ENCODE assay signal across 21 cellular contexts in the genomic region with DNA sequence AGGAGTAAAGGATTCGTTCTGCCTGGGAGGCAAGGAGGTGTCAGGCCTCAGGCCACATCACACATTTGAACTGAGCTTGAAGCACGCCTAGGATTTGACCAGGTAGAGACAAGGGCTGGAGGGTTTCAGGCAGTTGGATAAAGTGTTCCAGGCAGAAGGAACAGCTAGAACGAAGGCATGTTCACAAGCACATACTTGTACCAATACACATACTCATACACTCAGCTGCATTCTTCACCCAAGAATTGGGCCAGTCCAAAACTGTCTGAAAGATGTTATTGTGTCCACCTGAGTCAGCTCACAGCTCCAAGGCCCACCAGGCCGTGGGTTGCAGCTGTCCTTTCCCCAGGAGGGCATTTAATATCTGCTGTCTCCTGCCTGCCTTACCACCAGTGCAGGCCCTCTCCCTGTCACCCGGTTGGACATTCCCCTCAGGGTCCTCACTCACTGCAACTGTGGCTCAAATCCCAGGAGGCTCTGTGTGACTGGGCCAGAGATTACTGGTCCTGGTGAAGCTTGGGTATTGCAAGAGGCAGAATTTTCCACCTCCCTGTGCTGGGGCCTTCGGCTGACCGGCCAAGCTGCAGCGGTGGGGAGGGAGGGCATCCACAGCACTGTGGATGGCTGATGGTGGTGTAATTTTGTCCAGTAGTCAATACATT. TPM values are rescaled to one million over a fixed set of nuclear protein-coding genes. Genes with fewer than 3 reads are reported as not detected.
DNase-seq lines count a peak whose midpoint lies in the region; ATAC-seq, FAIRE-seq and TF ChIP-seq lines count a peak whose summit lies in the region.
"Had no signal": no experiment of that assay in that cellular context is flagged by ENCODE, and none has a peak within 500 bp of the region (broad histone marks: within the 10 kb centered on the region; RNA-seq: fewer than 3 reads in every experiment).

No MANE protein-coding gene starts in this region.

- ATAC-seq in A549 (peak; percentile 10 to 37; a peak in 3 of 6 replicates), RWPE2 (ENCODE audit: low read depth) (peak; percentile 90)
- ATAC-seq: activated naive CD8-positive, alpha-beta T cell treated with anti-CD3 and anti-CD28 coated beads, Interleukin-2, amount 50 U/mL, for 24 hours; activated T-cell treated with anti-CD3 and anti-CD28 coated beads, Interleukin-2, amount 50 U/mL, for 72 hours had no signal

- TF ChIP-seq RAD21 in A549 (conservative IDR thresholded peaks at IDR 0.05 in 1 of 2, IDR thresholded peaks at IDR 0.05 in 1 of 2), result no peak

- H3K9me1 ChIP-seq in keratinocyte (ENCODE audit: control insufficient read depth, extremely low read depth, insufficient read depth, low read length), result no peaks in the 10 kb centered on the region

- peaks cover 23% of the 10 kb centered on the region for H3K27me3 Mint-ChIP-seq in endodermal cell (ENCODE audit: insufficient read depth)

- H3K9ac ChIP-seq in keratinocyte (ENCODE audit: control insufficient read depth, extremely low read depth, insufficient read depth, low read length) (peak overlapping the region; percentile 22), endodermal cell (ENCODE audit: extremely low read depth, low read length, poor library complexity, severe bottlenecking) (no peak overlapping the region)

- peak overlapping the region; percentile 73 for H2AFZ ChIP-seq in keratinocyte (ENCODE audit: control insufficient read depth, low read length)

- no peaks in the 10 kb centered on the region for H3K36me3 ChIP-seq in RWPE2 (ENCODE audit: low read depth)
- H3K36me3 ChIP-seq in keratinocyte (ENCODE audit: control insufficient read depth in 2 of 2, extremely low read depth in 1 of 2, insufficient read depth in 2 of 2, low read length in 2 of 2), result no peaks in the 10 kb centered on the region
- H3K36me3 ChIP-seq in endodermal cell (ENCODE audit: control insufficient read depth, insufficient read depth, low read length), result no peaks in the 10 kb centered on the region
- H3K36me3 ChIP-seq: vagina had no signal

- H3K9me3 ChIP-seq in A549 (no peaks in the 10 kb centered on the region), RWPE2 (ENCODE audit: severe bottlenecking) (no peaks in the 10 kb centered on the region), keratinocyte (ENCODE audit: control insufficient read depth, low read depth, low read length) (no peaks in the 10 kb centered on the region), endodermal cell (ENCODE audit: control insufficient read depth, low read length) (no peaks in the 10 kb centered on the region)
- H3K9me3 ChIP-seq: vagina had no signal

- TF ChIP-seq POLR2A in A549 (IDR thresholded peaks at IDR 0.05; ENCODE audit: low read length), result no peak

- CTCF ChIA-PET in A549 (lab: Yijun Ruan, JAX), result interaction anchor here (0.6 to 2.7 kb wide), 4 partner anchors 8 to 111 kb away, joined by 4 to 18 read pairs (median 10); no protein-coding TSS in a partner anchor

- TF ChIP-seq EP300 in A549 (IDR thresholded peaks at IDR 0.05), result no peak

- no peak for FAIRE-seq in A549 (lab: Jason Lieb, UNC)
- peak; percentile 99 for FAIRE-seq in keratinocyte (lab: Jason Lieb, UNC)

- H3K36me3 Mint-ChIP-seq in endodermal cell (ENCODE audit: low read depth), result no peaks in the 10 kb centered on the region
- H3K36me3 Mint-ChIP-seq: CD4-positive, alpha-beta memory T cell had no signal

- no peak overlapping the region for H3K4me3 Mint-ChIP-seq in endodermal cell
- H3K4me3 Mint-ChIP-seq: activated CD4-positive, alpha-beta memory T cell treated with anti-CD3 and anti-CD28 coated beads, Interleukin-2, amount 10 ng/mL, durations not matched to agents 7 days and 5 days; activated naive CD8-positive, alpha-beta T cell treated with anti-CD3 and anti-CD28 coated beads, Interleukin-2, amount 50 U/mL, for 24 hours; activated T-cell treated with anti-CD3 and anti-CD28 coated beads, Interleukin-2, amount 50 U/mL, for 72 hours; CD4-positive, alpha-beta memory T cell had no signal

- POLR2A ChIA-PET in A549 (lab: Yijun Ruan, JAX), result no interaction called here

- WGBS in A549 (ENCODE audit: missing lambda C conversion rate), result 76% methylated on average over 8 of the region's 8 CpGs
- 82 to 100% methylated on average over 5 to 8 of the region's 8 CpGs for WGBS in endodermal cell (ENCODE audit: insufficient coverage in 1 of 2, insufficient read length in 1 of 2), 2 experiments

- H3K27ac Mint-ChIP-seq in endodermal cell, result no peak overlapping the region
- H3K27ac Mint-ChIP-seq: activated CD4-positive, alpha-beta memory T cell treated with anti-CD3 and anti-CD28 coated beads, Interleukin-2, amount 10 ng/mL, durations not matched to agents 7 days and 5 days; activated naive CD8-positive, alpha-beta T cell treated with anti-CD3 and anti-CD28 coated beads, Interleukin-2, amount 50 U/mL, for 24 hours; activated T-cell treated with anti-CD3 and anti-CD28 coated beads, Interleukin-2, amount 50 U/mL, for 72 hours had no signal

- no peak overlapping the region for H3K4me2 ChIP-seq in A549
- H3K4me2 ChIP-seq in keratinocyte (ENCODE audit: control insufficient read depth, extremely low read depth, insufficient read depth, low read depth, low read length), result peak overlapping the region; percentile 65

- TF ChIP-seq CTCF in A549 (IDR thresholded peaks at IDR 0.05), result no peak
- TF ChIP-seq CTCF in RWPE2 (IDR thresholded peaks at IDR 0.05; ENCODE audit: poor library complexity, severe bottlenecking), result no peak
- TF ChIP-seq CTCF in keratinocyte (optimal IDR thresholded peaks at IDR 0.05 in 1 of 3, IDR thresholded peaks at IDR 0.05 in 1 of 3, conservative IDR thresholded peaks at IDR 0.05 in 1 of 3; ENCODE audit: extremely low read depth in 1 of 3, insufficient read depth in 2 of 3, low read length in 3 of 3), result no peak
- no peak for TF ChIP-seq CTCF in endodermal cell (conservative IDR thresholded peaks at IDR 0.05)

- H3K79me2 ChIP-seq in keratinocyte (ENCODE audit: control insufficient read depth, insufficient read depth, low read length), result no peaks in the 10 kb centered on the region

- dilution Hi-C loops in keratinocyte (cut with MboI; ENCODE audit: extremely low pct_ligation_motif_present, low sequenced_read_pairs), result no loop called here

- no peaks in the 10 kb centered on the region for H4K20me1 ChIP-seq in keratinocyte (ENCODE audit: control insufficient read depth, extremely low read depth, insufficient read depth, low read length)

- DNase-seq in A549 (ENCODE audit: low read depth in 1 of 2, low spot score in 1 of 2), result no peak
- DNase-seq in RWPE2 (ENCODE audit: low spot score), result no peak
- peak; percentile 38 for DNase-seq in keratinocyte (ENCODE audit: low read depth, low spot score)
- DNase-seq in stimulated activated CD4-positive, alpha-beta T cell treated with anti-CD3 and anti-CD28 coated beads, Interleukin-4, amount 100 ng/mL, for 24 hours, result no peak
- DNase-seq in endodermal cell, result no peak
- no peak for DNase-seq in DMS114 treated with DMSO at 0.1 percent for 48 hours (lab: John Stamatoyannopoulos, UW; ENCODE audit: unreplicated experiment)
- DNase-seq: activated CD4-positive, alpha-beta memory T cell treated with anti-CD3 and anti-CD28 coated beads, Interleukin-2, amount 10 ng/mL, durations not matched to agents 7 days and 5 days; activated naive CD8-positive, alpha-beta T cell treated with anti-CD3 and anti-CD28 coated beads, Interleukin-2, amount 50 U/mL, for 24 hours; activated T-cell treated with anti-CD3 and anti-CD28 coated beads, Interleukin-2, amount 50 U/mL, for 72 hours; caudate nucleus; CD4-positive, alpha-beta memory T cell; effector CD4-positive, alpha-beta T cell; left cardiac atrium; MV-4-11; NCI-H187 treated with DMSO at 0.1 percent for 48 hours; NCI-H446; Right ventricle myocardium superior; stimulated activated CD4-positive, alpha-beta T cell treated with anti-CD3 and anti-CD28 coated beads, Interleukin-2, amount 100 ng/mL, for 48 hours; T-helper 1 cell had no signal

- H3K4me3 ChIP-seq in A549, result no peak overlapping the region
- H3K4me3 ChIP-seq in RWPE2 (ENCODE audit: severe bottlenecking), result no peak overlapping the region
- H3K4me3 ChIP-seq in keratinocyte (ENCODE audit: control insufficient read depth in 2 of 3, extremely low read depth in 1 of 3, insufficient read depth in 2 of 3, low read depth in 1 of 3, low read length in 3 of 3), result peak overlapping the region in 2 of 3 experiments; percentile 18 to 32
- H3K4me3 ChIP-seq in endodermal cell (ENCODE audit: low read length), result no peak overlapping the region
- H3K4me3 ChIP-seq: vagina had no signal

- H3K9me3 Mint-ChIP-seq in endodermal cell, result no peaks in the 10 kb centered on the region
- H3K9me3 Mint-ChIP-seq: activated CD4-positive, alpha-beta memory T cell treated with anti-CD3 and anti-CD28 coated beads, Interleukin-2, amount 10 ng/mL, durations not matched to agents 7 days and 5 days; activated naive CD8-positive, alpha-beta T cell treated with anti-CD3 and anti-CD28 coated beads, Interleukin-2, amount 50 U/mL, for 24 hours; activated T-cell treated with anti-CD3 and anti-CD28 coated beads, Interleukin-2, amount 50 U/mL, for 72 hours; CD4-positive, alpha-beta memory T cell had no signal

- H3K27ac ChIP-seq in A549 (no peak overlapping the region), RWPE2 (ENCODE audit: poor library complexity, severe bottlenecking) (peak overlapping the region; percentile 43), keratinocyte (ENCODE audit: control insufficient read depth, insufficient read depth, low read length) (peak overlapping the region; percentile 59), endodermal cell (ENCODE audit: low read depth, low read length) (no peak overlapping the region)
- H3K27ac ChIP-seq: vagina had no signal

- no peaks in the 10 kb centered on the region for H3K27me3 ChIP-seq in RWPE2 (ENCODE audit: insufficient read depth, poor library complexity, severe bottlenecking)
- H3K27me3 ChIP-seq in keratinocyte (ENCODE audit: control insufficient read depth, extremely low read depth, insufficient read depth, low read length), result no peaks in the 10 kb centered on the region
- H3K27me3 ChIP-seq in endodermal cell (ENCODE audit: control insufficient read depth, insufficient read depth, low read length, poor library complexity, severe bottlenecking), result peaks cover 1% of the 10 kb centered on the region
- H3K27me3 ChIP-seq: vagina had no signal

- H3K4me1 ChIP-seq in A549, result no peaks in the 10 kb centered on the region
- H3K4me1 ChIP-seq in RWPE2 (ENCODE audit: insufficient read depth, poor library complexity, severe bottlenecking), result peaks cover 10% of the 10 kb centered on the region
- peaks cover 25% of the 10 kb centered on the region for H3K4me1 ChIP-seq in keratinocyte (ENCODE audit: control insufficient read depth, extremely low read depth, insufficient read depth, low read length)
- peaks cover 6% of the 10 kb centered on the region for H3K4me1 ChIP-seq in endodermal cell (ENCODE audit: control insufficient read depth, insufficient read depth, low read length)
- H3K4me1 ChIP-seq: vagina had no signal

- peaks cover 4% of the 10 kb centered on the region for H3K4me1 Mint-ChIP-seq in endodermal cell
- H3K4me1 Mint-ChIP-seq: activated naive CD8-positive, alpha-beta T cell treated with anti-CD3 and anti-CD28 coated beads, Interleukin-2, amount 50 U/mL, for 24 hours had no signal

RNA-seq across cellular contexts. Expression of a gene that starts 12.8 kb away (rescaled TPM):
- polyA plus RNA-seq in A549 (2011; rRNA removed), result not detected in 2 replicates
- not detected in 2 replicates for polyA plus RNA-seq in A549 (2012; cell fraction: cytosol; rRNA removed)
- polyA plus RNA-seq in A549 (2012; cell fraction: nucleus; rRNA removed), result not detected in 2 replicates
- polyA plus RNA-seq in A549 (2017; fragmentation: RNase III; extraction: RNeasy Plus Mini Kit Qiagen cat#74134 plus additional on column Dnase treatment), result not detected in 3 replicates
- not detected in 2 replicates for polyA minus RNA-seq in A549 (2011; rRNA and poly(A)+ RNA removed)
- not detected in 3 replicates for polyA plus RNA-seq in keratinocyte
- not detected for polyA plus RNA-seq in keratinocyte (2011; ENCODE audit: low read depth)
- not detected in 2 replicates for polyA plus RNA-seq in keratinocyte (2011; cell fraction: cytosol; rRNA removed)
- polyA plus RNA-seq in keratinocyte (2011; cell fraction: nucleus; rRNA removed), result not detected in 2 replicates
- not detected in 2 replicates for polyA plus RNA-seq in keratinocyte (2012; ENCODE audit: low replicate concordance)
- not detected in 3 replicates for polyA minus RNA-seq in keratinocyte
- not detected for polyA minus RNA-seq in keratinocyte (2011; cell fraction: cytosol; rRNA and poly(A)+ RNA removed)
- not detected in 2 replicates for polyA minus RNA-seq in keratinocyte (2011; cell fraction: nucleus; rRNA and poly(A)+ RNA removed)
- not detected for total RNA-seq in endodermal cell
- not detected for polyA plus RNA-seq in endodermal cell (2013, experiment 1 of 2)
- polyA plus RNA-seq in endodermal cell (2013, experiment 2 of 2), result not detected
- total RNA-seq: activated CD4-positive, alpha-beta memory T cell treated with anti-CD3 and anti-CD28 coated beads, Interleukin-2, amount 10 ng/mL, durations not matched to agents 7 days and 5 days; activated T-cell treated with anti-CD3 and anti-CD28 coated beads, Interleukin-2, amount 50 U/mL, for 72 hours; CD4-positive, alpha-beta memory T cell; mononuclear cell; Right ventricle myocardium superior; vagina had no signal
- polyA plus RNA-seq: CD4-positive, alpha-beta memory T cell had no signal

RNA-seq across cellular contexts. Expression of a gene that starts 23.9 kb away (rescaled TPM):
- polyA plus RNA-seq in A549 (2011; rRNA removed), result not detected in 2 replicates
- not detected in 2 replicates for polyA plus RNA-seq in A549 (2012; cell fraction: cytosol; rRNA removed)
- not detected in 2 replicates for polyA plus RNA-seq in A549 (2012; cell fraction: nucleus; rRNA removed)
- not detected in 3 replicates for polyA plus RNA-seq in A549 (2017; fragmentation: RNase III; extraction: RNeasy Plus Mini Kit Qiagen cat#74134 plus additional on column Dnase treatment)
- polyA minus RNA-seq in A549 (2011; rRNA and poly(A)+ RNA removed), result not detected in 2 replicates
- polyA plus RNA-seq in keratinocyte, result not detected in 3 replicates
- 0.49 TPM for polyA plus RNA-seq in keratinocyte (2011; ENCODE audit: low read depth)
- polyA plus RNA-seq in keratinocyte (2011; cell fraction: cytosol; rRNA removed), result not detected in 2 replicates
- polyA plus RNA-seq in keratinocyte (2011; cell fraction: nucleus; rRNA removed), result not detected in 2 replicates
- 0.55 TPM in 1 of 2 replicates, not detected in the other for polyA plus RNA-seq in keratinocyte (2012; ENCODE audit: low replicate concordance)
- not detected in 3 replicates for polyA minus RNA-seq in keratinocyte
- not detected for polyA minus RNA-seq in keratinocyte (2011; cell fraction: cytosol; rRNA and poly(A)+ RNA removed)
- not detected in 2 replicates for polyA minus RNA-seq in keratinocyte (2011; cell fraction: nucleus; rRNA and poly(A)+ RNA removed)
- total RNA-seq in endodermal cell, result under 1 TPM; 0.62 to 0.77 TPM
- polyA plus RNA-seq in endodermal cell (2013, experiment 1 of 2), result 0.36 TPM
- polyA plus RNA-seq in endodermal cell (2013, experiment 2 of 2), result 0.25 TPM
- total RNA-seq: activated CD4-positive, alpha-beta memory T cell treated with anti-CD3 and anti-CD28 coated beads, Interleukin-2, amount 10 ng/mL, durations not matched to agents 7 days and 5 days; activated T-cell treated with anti-CD3 and anti-CD28 coated beads, Interleukin-2, amount 50 U/mL, for 72 hours; CD4-positive, alpha-beta memory T cell; mononuclear cell; vagina had no signal
- polyA plus RNA-seq: CD4-positive, alpha-beta memory T cell had no signal

RNA-seq across cellular contexts. Expression of a gene that starts 34.1 kb away (rescaled TPM):
- polyA plus RNA-seq in A549 (2011; rRNA removed) (0.11 and 0.23 TPM in 2 replicates), A549 (2017; fragmentation: RNase III; extraction: RNeasy Plus Mini Kit Qiagen cat#74134 plus additional on column Dnase treatment) (not detected in 3 replicates), keratinocyte (0.07 TPM in 1 of 3 replicates, not detected in the others)
- polyA plus RNA-seq in A549 (2012; cell fraction: cytosol; rRNA removed), result not detected in 2 replicates
- polyA plus RNA-seq in A549 (2012; cell fraction: nucleus; rRNA removed), result not detected in 2 replicates
- polyA minus RNA-seq in A549 (2011; rRNA and poly(A)+ RNA removed), result 0.15 TPM in 1 of 2 replicates, not detected in the other
- not detected for polyA plus RNA-seq in keratinocyte (2011; ENCODE audit: low read depth)
- not detected in 2 replicates for polyA plus RNA-seq in keratinocyte (2011; cell fraction: cytosol; rRNA removed)
- not detected in 2 replicates for polyA plus RNA-seq in keratinocyte (2011; cell fraction: nucleus; rRNA removed)
- 0.16 TPM in 1 of 2 replicates, not detected in the other for polyA plus RNA-seq in keratinocyte (2012; ENCODE audit: low replicate concordance)
- polyA minus RNA-seq in keratinocyte, result not detected in 3 replicates
- polyA minus RNA-seq in keratinocyte (2011; cell fraction: cytosol; rRNA and poly(A)+ RNA removed), result not detected
- polyA minus RNA-seq in keratinocyte (2011; cell fraction: nucleus; rRNA and poly(A)+ RNA removed), result not detected in 2 replicates
- total RNA-seq in endodermal cell, result not detected
- 4.4 TPM for polyA plus RNA-seq in endodermal cell (2013, experiment 1 of 2)
- 3.2 TPM for polyA plus RNA-seq in endodermal cell (2013, experiment 2 of 2)
- total RNA-seq: mononuclear cell had no signal

RNA-seq across cellular contexts. Expression of a gene that starts 35.0 kb away (rescaled TPM):
- polyA plus RNA-seq in A549 (2011; rRNA removed), result 0.05 TPM in 1 of 2 replicates, not detected in the other
- 0.01 and 0.04 TPM in 2 replicates for polyA plus RNA-seq in A549 (2012; cell fraction: cytosol; rRNA removed)
- polyA plus RNA-seq in A549 (2012; cell fraction: nucleus; rRNA removed), result 0.06 and 0.24 TPM in 2 replicates
- 0.04 to 0.21 TPM in 2 of 3 replicates, not detected in the other for polyA plus RNA-seq in A549 (2017; fragmentation: RNase III; extraction: RNeasy Plus Mini Kit Qiagen cat#74134 plus additional on column Dnase treatment)
- not detected in 2 replicates for polyA minus RNA-seq in A549 (2011; rRNA and poly(A)+ RNA removed)
- 0.28 to 0.57 TPM (median 0.45 TPM) in 3 replicates for polyA plus RNA-seq in keratinocyte
- polyA plus RNA-seq in keratinocyte (2011; ENCODE audit: low read depth), result not detected
- 0.10 and 0.13 TPM in 2 replicates for polyA plus RNA-seq in keratinocyte (2011; cell fraction: cytosol; rRNA removed)
- polyA plus RNA-seq in keratinocyte (2011; cell fraction: nucleus; rRNA removed), result 0.84 and 1.1 TPM in 2 replicates
- 0.07 and 0.09 TPM in 2 replicates for polyA plus RNA-seq in keratinocyte (2012; ENCODE audit: low replicate concordance)
- 0.26 to 0.89 TPM (median 0.39 TPM) in 3 replicates for polyA minus RNA-seq in keratinocyte
- polyA minus RNA-seq in keratinocyte (2011; cell fraction: cytosol; rRNA and poly(A)+ RNA removed), result not detected
- polyA minus RNA-seq in keratinocyte (2011; cell fraction: nucleus; rRNA and poly(A)+ RNA removed), result 0.11 and 1.2 TPM in 2 replicates
- under 1 TPM in 1 of 2 donors, not detected in 1; 0.20 TPM for total RNA-seq in endodermal cell
- 0.28 TPM for polyA plus RNA-seq in endodermal cell (2013, experiment 1 of 2)
- polyA plus RNA-seq in endodermal cell (2013, experiment 2 of 2), result 0.04 TPM
- total RNA-seq: activated CD4-positive, alpha-beta memory T cell treated with anti-CD3 and anti-CD28 coated beads, Interleukin-2, amount 10 ng/mL, durations not matched to agents 7 days and 5 days; activated T-cell treated with anti-CD3 and anti-CD28 coated beads, Interleukin-2, amount 50 U/mL, for 72 hours; CD4-positive, alpha-beta memory T cell; mononuclear cell; Right ventricle myocardium superior; vagina had no signal
- polyA plus RNA-seq: CD4-positive, alpha-beta memory T cell had no signal

Comparison
In these comparisons a context has a peak if more than half of its experiments do, and no peak if none do; other contexts are left out.
1. H3K27ac ChIP-seq: peak in RWPE2 (single experiment) and keratinocyte (single experiment); none in A549 (0 of 2) and endodermal cell (single experiment).
2. H3K4me3 ChIP-seq: peak in keratinocyte (2 of 3); none in A549 (single experiment), RWPE2 (single experiment) and endodermal cell (single experiment).